ENCODE assay signal across 8 cellular contexts in the genomic region with DNA sequence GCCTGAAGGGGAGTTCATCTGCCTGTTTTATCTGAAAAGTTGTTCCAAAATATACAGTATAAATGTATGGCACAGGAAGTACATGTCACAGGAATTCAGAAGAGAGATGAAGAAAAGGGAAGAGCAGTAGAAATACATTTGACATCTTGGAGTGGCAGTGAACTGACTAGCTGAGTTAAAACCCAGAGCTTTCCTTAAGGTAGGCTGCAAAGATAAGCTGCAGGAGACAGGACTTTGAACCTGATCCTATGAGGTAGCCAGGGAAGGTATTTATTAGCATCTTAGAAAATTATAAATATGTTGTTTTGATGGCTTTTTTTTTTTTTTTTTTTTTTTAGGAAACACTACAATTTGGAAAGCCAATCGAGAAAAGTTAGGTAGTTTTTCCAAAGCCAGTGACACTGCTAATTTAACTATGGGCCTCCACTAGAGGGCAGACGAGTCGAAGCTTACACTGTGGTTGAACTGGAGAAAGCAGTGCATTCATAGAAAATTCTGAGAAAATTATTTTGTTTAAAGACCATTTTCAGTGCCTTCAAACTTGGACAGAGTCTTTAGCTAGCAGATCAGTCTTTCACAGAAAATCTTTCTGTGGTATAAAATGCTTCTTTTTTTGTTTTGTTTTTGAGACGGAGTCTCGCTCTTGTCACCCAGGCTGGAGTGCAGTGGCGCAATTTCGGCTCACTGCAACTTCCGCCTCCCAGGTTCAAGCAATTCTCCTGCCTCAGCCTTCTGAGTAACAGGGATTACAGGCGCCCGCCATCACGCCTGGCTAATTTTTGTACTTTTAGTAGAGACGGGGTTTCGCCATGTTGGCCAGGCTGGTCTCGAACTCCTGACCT.
DNase-seq lines count a peak whose midpoint lies in the region; ATAC-seq, FAIRE-seq and TF ChIP-seq lines count a peak whose summit lies in the region.

No MANE protein-coding gene starts in this region.

- peak; percentile 20 for FAIRE-seq in keratinocyte (lab: Jason Lieb, UNC)

- peak; percentile 22 for DNase-seq in NCI-H2107 treated with DMSO at 0.1 percent for 48 hours (lab: John Stamatoyannopoulos, UW; ENCODE audit: unreplicated experiment)
- no peak for DNase-seq in NCI-H2107 (lab: John Stamatoyannopoulos, UW)
- peak; percentile 4 for DNase-seq in NCI-H2081 treated with DMSO at 0.1 percent for 48 hours (lab: John Stamatoyannopoulos, UW)
- DNase-seq in activated CD4-positive, CD25-positive, alpha-beta regulatory T cell (lab: John Stamatoyannopoulos, UW) = peak; percentile 38 to 43 (median 40)
- peak in 46 of 61 donors; percentile 0 to 78 (median 30) for DNase-seq in caudate nucleus (lab: John Stamatoyannopoulos, UW)
- peak; percentile 17 for DNase-seq in keratinocyte (ENCODE audit: low read depth, low spot score)
- peak; percentile 35 to 63 for DNase-seq in stimulated activated CD4-positive, alpha-beta T cell treated with anti-CD3 and anti-CD28 coated beads, Interleukin-1b, Interleukin-23, amount 100 ng/mL, for 4 hours (ENCODE audit: low read depth in 2 of 2)

- no peaks in the 10 kb centered on the region for H3K9me3 ChIP-seq in keratinocyte (ENCODE audit: control insufficient read depth, low read depth, low read length)

- H3K9me1 ChIP-seq in keratinocyte (ENCODE audit: control insufficient read depth, extremely low read depth, insufficient read depth, low read length) = no peaks in the 10 kb centered on the region

- no peak overlapping the region for H3K9ac ChIP-seq in keratinocyte (ENCODE audit: control insufficient read depth, extremely low read depth, insufficient read depth, low read length)

- no peak overlapping the region for H2AFZ ChIP-seq in keratinocyte (ENCODE audit: control insufficient read depth, low read length)

- no peak overlapping the region for H3K4me3 ChIP-seq in keratinocyte (ENCODE audit: control insufficient read depth in 2 of 3, extremely low read depth in 1 of 3, insufficient read depth in 2 of 3, low read depth in 1 of 3, low read length in 3 of 3)

- H4K20me1 ChIP-seq in keratinocyte (ENCODE audit: control insufficient read depth, extremely low read depth, insufficient read depth, low read length) = no peaks in the 10 kb centered on the region

- no peaks in the 10 kb centered on the region for H3K79me2 ChIP-seq in keratinocyte (ENCODE audit: control insufficient read depth, insufficient read depth, low read length)

- H3K4me1 ChIP-seq in keratinocyte (ENCODE audit: control insufficient read depth, extremely low read depth, insufficient read depth, low read length) = peaks cover 10% of the 10 kb centered on the region

- no peak overlapping the region for H3K4me2 ChIP-seq in keratinocyte (ENCODE audit: control insufficient read depth, extremely low read depth, insufficient read depth, low read depth, low read length)

- H3K27ac ChIP-seq in caudate nucleus (ENCODE audit: low read depth, low read length) = no peak overlapping the region
- H3K27ac ChIP-seq in keratinocyte (ENCODE audit: control insufficient read depth, insufficient read depth, low read length) = peak overlapping the region; percentile 30

- TF ChIP-seq CTCF in keratinocyte (optimal IDR thresholded peaks at IDR 0.05 in 1 of 3, IDR thresholded peaks at IDR 0.05 in 1 of 3, conservative IDR thresholded peaks at IDR 0.05 in 1 of 3; ENCODE audit: extremely low read depth in 1 of 3, insufficient read depth in 2 of 3, low read length in 3 of 3) = peak; percentile 65 to 67 (median 65)

- dilution Hi-C loops in keratinocyte (cut with MboI; ENCODE audit: extremely low pct_ligation_motif_present, low sequenced_read_pairs) = no loop called here

- H3K27me3 ChIP-seq in keratinocyte (ENCODE audit: control insufficient read depth, extremely low read depth, insufficient read depth, low read length) = no peaks in the 10 kb centered on the region

- no peak for ATAC-seq in GM21381 (IDR thresholded peaks at IDR 0.05; ENCODE audit: unreplicated experiment)

- no peaks in the 10 kb centered on the region for H3K36me3 ChIP-seq in keratinocyte (ENCODE audit: control insufficient read depth in 2 of 2, extremely low read depth in 1 of 2, insufficient read depth in 2 of 2, low read length in 2 of 2)
